Comparison of ENCODE assay signal across 18 cellular contexts in the genomic region with DNA sequence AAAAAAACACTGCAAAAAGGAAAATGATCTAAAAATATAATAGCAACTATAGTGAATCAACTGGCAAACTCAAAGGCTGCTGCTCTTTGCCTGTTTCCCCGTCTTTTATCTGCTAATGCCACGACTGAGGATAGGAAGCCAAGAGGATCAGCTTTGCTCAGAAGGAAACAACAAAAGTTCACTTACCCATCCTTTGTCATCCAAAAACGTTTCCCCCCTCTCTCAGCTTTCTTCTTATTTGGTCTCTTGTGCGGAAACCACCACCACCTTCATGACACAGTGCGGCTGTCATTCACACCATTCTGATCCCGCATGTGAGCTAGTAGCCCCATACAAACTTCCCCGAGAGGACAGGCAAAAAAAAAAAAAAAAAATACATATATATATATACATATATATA. TPM values are rescaled to one million over a fixed set of nuclear protein-coding genes. Genes with fewer than 3 reads are reported as not detected.
A peak's percentile ranks its signal among the peaks of the same experiment; 100 is the strongest.
DNase-seq lines count a peak whose midpoint lies in the region; ATAC-seq and TF ChIP-seq lines count a peak whose summit lies in the region.
"Had no signal": no experiment of that assay in that cellular context is flagged by ENCODE, and none has a peak within 500 bp of the region (broad histone marks: within the 10 kb centered on the region; RNA-seq: fewer than 3 reads in every experiment).

No MANE protein-coding gene starts in this region.

- no peak overlapping the region for H3K4ac ChIP-seq in mesendoderm (ENCODE audit: low read depth, low read length)

- peak overlapping the region; percentile 18 for H3K4me2 ChIP-seq in mesendoderm (ENCODE audit: low read length)
- H3K4me2 ChIP-seq: SK-N-SH had no signal

- H4K5ac ChIP-seq in mesendoderm (ENCODE audit: low read length) = no peak overlapping the region

- H3K4me3 ChIP-seq in cardiac muscle cell (peak overlapping the region; percentile 39), esophagus muscularis mucosa (peak overlapping the region; percentile 19 to 28 (median 24)), mesendoderm (ENCODE audit: low read length) (no peak overlapping the region), urinary bladder (ENCODE audit: low read depth, low read length) (peak overlapping the region; percentile 22)

- intact Hi-C loops in cardiac septum (cut with DNase I) (loop anchor here (5.0 kb wide), 1 partner anchor 569 kb away; no protein-coding TSS in a partner anchor), esophagus muscularis mucosa (cut with DNase I) (no loop called here)

- peak in 1 of 2 donors; percentile 26 for DNase-seq in cardiac muscle cell (ENCODE audit: low read depth in 1 of 2, low spot score in 1 of 2)
- DNase-seq in cardiac septum (ENCODE audit: low spot score) = no peak
- no peak for DNase-seq in esophagus muscularis mucosa (ENCODE audit: extremely low spot score)
- DNase-seq in mesendoderm = peak; percentile 36
- no peak for DNase-seq in NCI-H1436 (lab: John Stamatoyannopoulos, UW)
- DNase-seq in DMS153 treated with DMSO at 0.1 percent for 48 hours (lab: John Stamatoyannopoulos, UW; ENCODE audit: unreplicated experiment) = no peak
- DNase-seq: activated CD4-positive, alpha-beta T cell treated with anti-CD3 and anti-CD28 coated beads, Interleukin-2, amount 10 ng/mL, durations not matched to agents 24 days and 14 days; activated CD8-positive, alpha-beta memory T cell treated with anti-CD3 and anti-CD28 coated beads, Interleukin-2, amount 50 U/mL, for 4 hours; activated gamma-delta T cell treated with Interleukin-2 at 50 U/mL for 16 hours; NCI-H2107; NCI-H526 treated with DMSO at 0.1 percent for 48 hours; PC-3 had no signal

- no peak overlapping the region for H4K8ac ChIP-seq in mesendoderm (ENCODE audit: low read depth, low read length)

- H3K27ac ChIP-seq in cardiac muscle cell = peak overlapping the region; percentile 57
- H3K27ac ChIP-seq in esophagus muscularis mucosa (replicated peaks in 1 of 4) = no peak overlapping the region
- no peak overlapping the region for H3K27ac ChIP-seq in mesendoderm (ENCODE audit: low read depth, low read length)
- H3K27ac ChIP-seq in urinary bladder (ENCODE audit: low read depth) = no peak overlapping the region

- H2BK5ac ChIP-seq in mesendoderm (ENCODE audit: low read length) = no peak overlapping the region

- no peak overlapping the region for H3K23ac ChIP-seq in mesendoderm (ENCODE audit: low read length)

- H3K9me3 ChIP-seq in cardiac muscle cell (ENCODE audit: low read depth) = no peaks in the 10 kb centered on the region
- no peaks in the 10 kb centered on the region for H3K9me3 ChIP-seq in esophagus muscularis mucosa
- H3K9me3 ChIP-seq: SK-N-SH had no signal

- H3K79me2 ChIP-seq in mesendoderm (ENCODE audit: control insufficient read depth, insufficient read depth, low read length) = no peaks in the 10 kb centered on the region

- no peak overlapping the region for H3K18ac ChIP-seq in mesendoderm (ENCODE audit: low read length)

- H2BK15ac ChIP-seq in mesendoderm (replicated peaks; ENCODE audit: low read depth) = no peak overlapping the region

- no peak overlapping the region for H2BK120ac ChIP-seq in mesendoderm (ENCODE audit: low read depth, low read length)

- ATAC-seq in SK-N-SH treated with all-trans-retinoic acid at 6 μM for 48 hours = no peak
- ATAC-seq: natural killer cell treated with Interleukin-12 subunit alpha and Interleukin-12 subunit beta and Interleukin-15 and Interleukin-18, amount 100 ng/mL, for 72 hours; PC-3 had no signal

- no peak for TF ChIP-seq POLR2A in esophagus muscularis mucosa (IDR thresholded peaks at IDR 0.05; ENCODE audit: low read depth)

- no peak overlapping the region for H3K56ac ChIP-seq in mesendoderm (ENCODE audit: low read length)

- no peak overlapping the region for H3K9ac ChIP-seq in mesendoderm (ENCODE audit: low read length)
- H3K9ac ChIP-seq: SK-N-SH had no signal

- H2AK5ac ChIP-seq in mesendoderm (ENCODE audit: low read length) = no peak overlapping the region

- peaks cover 12% of the 10 kb centered on the region for H3K4me1 ChIP-seq in cardiac muscle cell (ENCODE audit: low read depth)
- no peaks in the 10 kb centered on the region for H3K4me1 ChIP-seq in esophagus muscularis mucosa
- peaks cover 7% of the 10 kb centered on the region for H3K4me1 ChIP-seq in mesendoderm (ENCODE audit: control insufficient read depth, low read depth, low read length)
- no peaks in the 10 kb centered on the region for H3K4me1 ChIP-seq in urinary bladder (ENCODE audit: insufficient read depth)

- H3K27me3 ChIP-seq in cardiac muscle cell = no peaks in the 10 kb centered on the region
- H3K27me3 ChIP-seq in esophagus muscularis mucosa = peaks cover 0 to 7% (median 0%) of the 10 kb centered on the region in 4 donors
- H3K27me3 ChIP-seq in mesendoderm (ENCODE audit: insufficient read depth, low read length, poor library complexity) = no peaks in the 10 kb centered on the region

- H3K79me1 ChIP-seq in mesendoderm (ENCODE audit: low read length) = no peaks in the 10 kb centered on the region

- H3K36me3 ChIP-seq in cardiac muscle cell (no peaks in the 10 kb centered on the region), esophagus muscularis mucosa (no peaks in the 10 kb centered on the region), mesendoderm (ENCODE audit: control insufficient read depth, insufficient read depth, low read length) (no peaks in the 10 kb centered on the region), urinary bladder (ENCODE audit: insufficient read depth) (no peaks in the 10 kb centered on the region)

- 22% methylated on average over 7 of the region's 7 CpGs for WGBS in esophagus muscularis mucosa
- WGBS in mesendoderm (ENCODE audit: extremely low coverage, insufficient coverage, low lambda C conversion rate) = no CpG with 5 or more reads among the region's 7 CpGs
- WGBS in urinary bladder = 24% methylated on average over 7 of the region's 7 CpGs

- TF ChIP-seq CTCF in cardiac muscle cell (IDR thresholded peaks at IDR 0.05; ENCODE audit: low read depth, low read length) = no peak
- no peak for TF ChIP-seq CTCF in esophagus muscularis mucosa (IDR thresholded peaks at IDR 0.05)

- no peak for TF ChIP-seq EP300 in esophagus muscularis mucosa (IDR thresholded peaks at IDR 0.05)

TF ChIP-seq in SK-N-SH treated with all-trans-retinoic acid at 6 μM for 48 hours, 23 proteins besides CTCF, POLR2A, EP300 and RAD21:
- TF ChIP-seq ISL1 (CRISPR knock-in tag; IDR thresholded peaks at IDR 0.05) (no peak), TOX (CRISPR knock-in tag; IDR thresholded peaks at IDR 0.05; ENCODE audit: borderline replicate concordance) (no peak), ZNF8 (CRISPR knock-in tag; IDR thresholded peaks at IDR 0.05) (no peak), ZFP3 (CRISPR knock-in tag; IDR thresholded peaks at IDR 0.05) (no peak), ZFP30 (CRISPR knock-in tag; IDR thresholded peaks at IDR 0.05) (no peak), TCF4 (CRISPR knock-in tag; IDR thresholded peaks at IDR 0.05; ENCODE audit: borderline replicate concordance) (no peak), ARNTL (CRISPR knock-in tag; IDR thresholded peaks at IDR 0.05; ENCODE audit: borderline replicate concordance, low read depth) (no peak)
- TF ChIP-seq, protein P1, sequence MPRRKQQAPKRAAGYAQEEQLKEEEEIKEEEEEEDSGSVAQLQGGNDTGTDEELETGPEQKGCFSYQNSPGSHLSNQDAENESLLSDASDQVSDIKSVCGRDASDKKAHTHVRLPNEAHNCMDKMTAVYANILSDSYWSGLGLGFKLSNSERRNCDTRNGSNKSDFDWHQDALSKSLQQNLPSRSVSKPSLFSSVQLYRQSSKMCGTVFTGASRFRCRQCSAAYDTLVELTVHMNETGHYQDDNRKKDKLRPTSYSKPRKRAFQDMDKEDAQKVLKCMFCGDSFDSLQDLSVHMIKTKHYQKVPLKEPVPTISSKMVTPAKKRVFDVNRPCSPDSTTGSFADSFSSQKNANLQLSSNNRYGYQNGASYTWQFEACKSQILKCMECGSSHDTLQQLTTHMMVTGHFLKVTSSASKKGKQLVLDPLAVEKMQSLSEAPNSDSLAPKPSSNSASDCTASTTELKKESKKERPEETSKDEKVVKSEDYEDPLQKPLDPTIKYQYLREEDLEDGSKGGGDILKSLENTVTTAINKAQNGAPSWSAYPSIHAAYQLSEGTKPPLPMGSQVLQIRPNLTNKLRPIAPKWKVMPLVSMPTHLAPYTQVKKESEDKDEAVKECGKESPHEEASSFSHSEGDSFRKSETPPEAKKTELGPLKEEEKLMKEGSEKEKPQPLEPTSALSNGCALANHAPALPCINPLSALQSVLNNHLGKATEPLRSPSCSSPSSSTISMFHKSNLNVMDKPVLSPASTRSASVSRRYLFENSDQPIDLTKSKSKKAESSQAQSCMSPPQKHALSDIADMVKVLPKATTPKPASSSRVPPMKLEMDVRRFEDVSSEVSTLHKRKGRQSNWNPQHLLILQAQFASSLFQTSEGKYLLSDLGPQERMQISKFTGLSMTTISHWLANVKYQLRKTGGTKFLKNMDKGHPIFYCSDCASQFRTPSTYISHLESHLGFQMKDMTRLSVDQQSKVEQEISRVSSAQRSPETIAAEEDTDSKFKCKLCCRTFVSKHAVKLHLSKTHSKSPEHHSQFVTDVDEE (CRISPR knock-in tag; IDR thresholded peaks at IDR 0.05) = no peak

RNA-seq across cellular contexts. Expression of a gene that starts 0.7 kb away (rescaled TPM):
- 12.6 and 15.4 TPM in 2 replicates for total RNA-seq in cardiac muscle cell
- 8.5 TPM in 2 replicates for polyA plus RNA-seq in cardiac muscle cell
- total RNA-seq in cardiac septum = 1.3 TPM
- total RNA-seq in esophagus muscularis mucosa = under 1 TPM; 0.17 to 0.97 (median 0.41) TPM
- polyA plus RNA-seq in mesendoderm (2013, experiment 1 of 2) = 1.8 TPM
- polyA plus RNA-seq in mesendoderm (2013, experiment 2 of 2) = 1.9 TPM
- total RNA-seq in urinary bladder = 13.9 TPM
- polyA plus RNA-seq in urinary bladder = 0.34 TPM
- total RNA-seq: activated CD4-positive, alpha-beta T cell treated with anti-CD3 and anti-CD28 coated beads, Interleukin-2, amount 10 ng/mL, durations not matched to agents 24 days and 14 days; chondrocyte; natural killer cell treated with Interleukin-12 subunit alpha and Interleukin-12 subunit beta and Interleukin-15 and Interleukin-18, amount 100 ng/mL, for 72 hours; PC-3 had no signal
- polyA plus RNA-seq: BJ had no signal
